ENCODE assay signal across 2 cellular contexts in the genomic region with DNA sequence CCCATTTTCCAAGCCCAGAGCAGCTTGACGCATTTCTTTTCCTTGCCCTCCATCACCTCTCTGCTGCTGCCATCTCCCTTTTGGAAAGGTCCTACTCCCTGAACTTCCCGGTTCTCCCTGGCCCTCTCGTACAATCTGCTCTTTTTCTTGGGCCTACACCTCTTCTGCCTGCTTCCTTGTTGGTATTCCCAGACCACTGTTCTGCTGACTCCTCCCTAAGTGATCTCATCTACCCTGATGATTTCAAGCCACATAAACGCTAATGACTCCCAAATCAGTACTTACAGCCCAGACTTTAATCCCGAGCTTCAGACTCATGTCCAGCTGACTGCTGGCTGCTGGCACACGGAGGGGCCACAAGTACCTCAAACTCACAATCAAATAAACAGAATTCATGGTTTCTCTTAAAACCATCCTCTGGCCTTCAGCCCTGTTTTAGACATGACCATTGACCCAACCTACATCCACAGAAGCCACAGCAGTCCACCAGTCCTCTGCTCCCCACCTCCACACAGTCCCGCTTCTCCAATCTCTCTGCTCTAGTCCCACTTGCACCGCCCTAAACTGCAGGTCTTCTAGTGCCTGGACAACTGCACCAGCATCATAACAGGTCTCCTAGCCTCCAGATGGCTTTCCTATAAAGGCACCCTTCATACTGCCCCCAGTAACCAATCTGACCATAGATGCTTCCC.
TF ChIP-seq lines count a peak whose summit lies in the region.

No MANE protein-coding gene starts in this region.

TF ChIP-seq in HCT116, 20 proteins besides CTCF, POLR2A, EP300 and RAD21:
- TF ChIP-seq, protein P1, sequence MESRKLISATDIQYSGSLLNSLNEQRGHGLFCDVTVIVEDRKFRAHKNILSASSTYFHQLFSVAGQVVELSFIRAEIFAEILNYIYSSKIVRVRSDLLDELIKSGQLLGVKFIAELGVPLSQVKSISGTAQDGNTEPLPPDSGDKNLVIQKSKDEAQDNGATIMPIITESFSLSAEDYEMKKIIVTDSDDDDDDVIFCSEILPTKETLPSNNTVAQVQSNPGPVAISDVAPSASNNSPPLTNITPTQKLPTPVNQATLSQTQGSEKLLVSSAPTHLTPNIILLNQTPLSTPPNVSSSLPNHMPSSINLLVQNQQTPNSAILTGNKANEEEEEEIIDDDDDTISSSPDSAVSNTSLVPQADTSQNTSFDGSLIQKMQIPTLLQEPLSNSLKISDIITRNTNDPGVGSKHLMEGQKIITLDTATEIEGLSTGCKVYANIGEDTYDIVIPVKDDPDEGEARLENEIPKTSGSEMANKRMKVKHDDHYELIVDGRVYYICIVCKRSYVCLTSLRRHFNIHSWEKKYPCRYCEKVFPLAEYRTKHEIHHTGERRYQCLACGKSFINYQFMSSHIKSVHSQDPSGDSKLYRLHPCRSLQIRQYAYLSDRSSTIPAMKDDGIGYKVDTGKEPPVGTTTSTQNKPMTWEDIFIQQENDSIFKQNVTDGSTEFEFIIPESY (IDR thresholded peaks at IDR 0.05; ENCODE audit: extremely low read depth, insufficient replicate concordance, low read length), result no peak
- no peak for TF ChIP-seq YY1 (IDR thresholded peaks at IDR 0.05; ENCODE audit: extremely low read depth, insufficient replicate concordance, low read depth, low read length)
- no peak for TF ChIP-seq SIN3A (IDR thresholded peaks at IDR 0.05; ENCODE audit: low read depth)
- TF ChIP-seq, protein P2, sequence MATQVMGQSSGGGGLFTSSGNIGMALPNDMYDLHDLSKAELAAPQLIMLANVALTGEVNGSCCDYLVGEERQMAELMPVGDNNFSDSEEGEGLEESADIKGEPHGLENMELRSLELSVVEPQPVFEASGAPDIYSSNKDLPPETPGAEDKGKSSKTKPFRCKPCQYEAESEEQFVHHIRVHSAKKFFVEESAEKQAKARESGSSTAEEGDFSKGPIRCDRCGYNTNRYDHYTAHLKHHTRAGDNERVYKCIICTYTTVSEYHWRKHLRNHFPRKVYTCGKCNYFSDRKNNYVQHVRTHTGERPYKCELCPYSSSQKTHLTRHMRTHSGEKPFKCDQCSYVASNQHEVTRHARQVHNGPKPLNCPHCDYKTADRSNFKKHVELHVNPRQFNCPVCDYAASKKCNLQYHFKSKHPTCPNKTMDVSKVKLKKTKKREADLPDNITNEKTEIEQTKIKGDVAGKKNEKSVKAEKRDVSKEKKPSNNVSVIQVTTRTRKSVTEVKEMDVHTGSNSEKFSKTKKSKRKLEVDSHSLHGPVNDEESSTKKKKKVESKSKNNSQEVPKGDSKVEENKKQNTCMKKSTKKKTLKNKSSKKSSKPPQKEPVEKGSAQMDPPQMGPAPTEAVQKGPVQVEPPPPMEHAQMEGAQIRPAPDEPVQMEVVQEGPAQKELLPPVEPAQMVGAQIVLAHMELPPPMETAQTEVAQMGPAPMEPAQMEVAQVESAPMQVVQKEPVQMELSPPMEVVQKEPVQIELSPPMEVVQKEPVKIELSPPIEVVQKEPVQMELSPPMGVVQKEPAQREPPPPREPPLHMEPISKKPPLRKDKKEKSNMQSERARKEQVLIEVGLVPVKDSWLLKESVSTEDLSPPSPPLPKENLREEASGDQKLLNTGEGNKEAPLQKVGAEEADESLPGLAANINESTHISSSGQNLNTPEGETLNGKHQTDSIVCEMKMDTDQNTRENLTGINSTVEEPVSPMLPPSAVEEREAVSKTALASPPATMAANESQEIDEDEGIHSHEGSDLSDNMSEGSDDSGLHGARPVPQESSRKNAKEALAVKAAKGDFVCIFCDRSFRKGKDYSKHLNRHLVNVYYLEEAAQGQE (IDR thresholded peaks at IDR 0.05; ENCODE audit: low read depth), result no peak
- TF ChIP-seq ELF1 (IDR thresholded peaks at IDR 0.05; ENCODE audit: borderline replicate concordance, low read depth), result no peak
- TF ChIP-seq EGR1 (IDR thresholded peaks at IDR 0.05; ENCODE audit: low read depth), result no peak
- TF ChIP-seq EZH2phosphoT487 (IDR thresholded peaks at IDR 0.05; ENCODE audit: borderline replicate concordance), result no peak
- no peak for TF ChIP-seq FOSL1 (IDR thresholded peaks at IDR 0.05; ENCODE audit: low read depth)
- no peak for TF ChIP-seq CBX3 (IDR thresholded peaks at IDR 0.05; ENCODE audit: low read depth)
- TF ChIP-seq TCF7L2 (IDR thresholded peaks at IDR 0.05; ENCODE audit: borderline replicate concordance, extremely low read depth, insufficient read depth, insufficient read length), result no peak
- TF ChIP-seq JUND (IDR thresholded peaks at IDR 0.05), result no peak
- no peak for TF ChIP-seq ZNF274 (IDR thresholded peaks at IDR 0.05; ENCODE audit: low read depth, low read length)
- TF ChIP-seq POLR2AphosphoS5 (IDR thresholded peaks at IDR 0.05; ENCODE audit: low read depth, low read length), result no peak
- no peak for TF ChIP-seq ZFX (IDR thresholded peaks at IDR 0.05)

TF ChIP-seq in K562, 482 proteins besides CTCF, POLR2A, EP300 and RAD21:
- TF ChIP-seq, protein P3, sequence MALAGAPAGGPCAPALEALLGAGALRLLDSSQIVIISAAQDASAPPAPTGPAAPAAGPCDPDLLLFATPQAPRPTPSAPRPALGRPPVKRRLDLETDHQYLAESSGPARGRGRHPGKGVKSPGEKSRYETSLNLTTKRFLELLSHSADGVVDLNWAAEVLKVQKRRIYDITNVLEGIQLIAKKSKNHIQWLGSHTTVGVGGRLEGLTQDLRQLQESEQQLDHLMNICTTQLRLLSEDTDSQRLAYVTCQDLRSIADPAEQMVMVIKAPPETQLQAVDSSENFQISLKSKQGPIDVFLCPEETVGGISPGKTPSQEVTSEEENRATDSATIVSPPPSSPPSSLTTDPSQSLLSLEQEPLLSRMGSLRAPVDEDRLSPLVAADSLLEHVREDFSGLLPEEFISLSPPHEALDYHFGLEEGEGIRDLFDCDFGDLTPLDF (CRISPR knock-in tag; IDR thresholded peaks at IDR 0.05), result no peak
- TF ChIP-seq TEAD2 (tag; IDR thresholded peaks at IDR 0.05), result no peak
- TF ChIP-seq SUPT5H (IDR thresholded peaks at IDR 0.05), result peak; percentile 58; the same call in 1 of the 2 replicates
- TF ChIP-seq, protein P4, sequence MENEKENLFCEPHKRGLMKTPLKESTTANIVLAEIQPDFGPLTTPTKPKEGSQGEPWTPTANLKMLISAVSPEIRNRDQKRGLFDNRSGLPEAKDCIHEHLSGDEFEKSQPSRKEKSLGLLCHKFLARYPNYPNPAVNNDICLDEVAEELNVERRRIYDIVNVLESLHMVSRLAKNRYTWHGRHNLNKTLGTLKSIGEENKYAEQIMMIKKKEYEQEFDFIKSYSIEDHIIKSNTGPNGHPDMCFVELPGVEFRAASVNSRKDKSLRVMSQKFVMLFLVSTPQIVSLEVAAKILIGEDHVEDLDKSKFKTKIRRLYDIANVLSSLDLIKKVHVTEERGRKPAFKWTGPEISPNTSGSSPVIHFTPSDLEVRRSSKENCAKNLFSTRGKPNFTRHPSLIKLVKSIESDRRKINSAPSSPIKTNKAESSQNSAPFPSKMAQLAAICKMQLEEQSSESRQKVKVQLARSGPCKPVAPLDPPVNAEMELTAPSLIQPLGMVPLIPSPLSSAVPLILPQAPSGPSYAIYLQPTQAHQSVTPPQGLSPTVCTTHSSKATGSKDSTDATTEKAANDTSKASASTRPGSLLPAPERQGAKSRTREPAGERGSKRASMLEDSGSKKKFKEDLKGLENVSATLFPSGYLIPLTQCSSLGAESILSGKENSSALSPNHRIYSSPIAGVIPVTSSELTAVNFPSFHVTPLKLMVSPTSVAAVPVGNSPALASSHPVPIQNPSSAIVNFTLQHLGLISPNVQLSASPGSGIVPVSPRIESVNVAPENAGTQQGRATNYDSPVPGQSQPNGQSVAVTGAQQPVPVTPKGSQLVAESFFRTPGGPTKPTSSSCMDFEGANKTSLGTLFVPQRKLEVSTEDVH (IDR thresholded peaks at IDR 0.05; ENCODE audit: low read depth, partially characterized antibody), result peak; percentile 11
- TF ChIP-seq HDGF (IDR thresholded peaks at IDR 0.05), result no peak
- TF ChIP-seq, protein P5, sequence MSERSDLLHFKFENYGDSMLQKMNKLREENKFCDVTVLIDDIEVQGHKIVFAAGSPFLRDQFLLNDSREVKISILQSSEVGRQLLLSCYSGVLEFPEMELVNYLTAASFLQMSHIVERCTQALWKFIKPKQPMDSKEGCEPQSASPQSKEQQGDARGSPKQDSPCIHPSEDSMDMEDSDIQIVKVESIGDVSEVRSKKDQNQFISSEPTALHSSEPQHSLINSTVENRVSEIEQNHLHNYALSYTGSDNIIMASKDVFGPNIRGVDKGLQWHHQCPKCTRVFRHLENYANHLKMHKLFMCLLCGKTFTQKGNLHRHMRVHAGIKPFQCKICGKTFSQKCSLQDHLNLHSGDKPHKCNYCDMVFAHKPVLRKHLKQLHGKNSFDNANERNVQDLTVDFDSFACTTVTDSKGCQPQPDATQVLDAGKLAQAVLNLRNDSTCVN (CRISPR knock-in tag; IDR thresholded peaks at IDR 0.05), result no peak
- TF ChIP-seq POLR2AphosphoS2 (IDR thresholded peaks at IDR 0.05; ENCODE audit: low read length), result 0 out of 2 replicates have a peak, but pooled peaks have one; percentile 59
- TF ChIP-seq NCOA6 (IDR thresholded peaks at IDR 0.05), result no peak
- TF ChIP-seq GABPA (tag; conservative IDR thresholded peaks at IDR 0.05; ENCODE audit: low read depth), result no peak
- no peak for TF ChIP-seq FOXJ2 (tag; IDR thresholded peaks at IDR 0.05)
- TF ChIP-seq, protein P6, sequence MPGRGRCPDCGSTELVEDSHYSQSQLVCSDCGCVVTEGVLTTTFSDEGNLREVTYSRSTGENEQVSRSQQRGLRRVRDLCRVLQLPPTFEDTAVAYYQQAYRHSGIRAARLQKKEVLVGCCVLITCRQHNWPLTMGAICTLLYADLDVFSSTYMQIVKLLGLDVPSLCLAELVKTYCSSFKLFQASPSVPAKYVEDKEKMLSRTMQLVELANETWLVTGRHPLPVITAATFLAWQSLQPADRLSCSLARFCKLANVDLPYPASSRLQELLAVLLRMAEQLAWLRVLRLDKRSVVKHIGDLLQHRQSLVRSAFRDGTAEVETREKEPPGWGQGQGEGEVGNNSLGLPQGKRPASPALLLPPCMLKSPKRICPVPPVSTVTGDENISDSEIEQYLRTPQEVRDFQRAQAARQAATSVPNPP (IDR thresholded peaks at IDR 0.05; ENCODE audit: borderline replicate concordance, insufficient read depth, insufficient read length), result no peak
TF ChIP-seq in K562: peak in this region for 3.
